ENCODE assay signal across 8 cellular contexts in the genomic region with DNA sequence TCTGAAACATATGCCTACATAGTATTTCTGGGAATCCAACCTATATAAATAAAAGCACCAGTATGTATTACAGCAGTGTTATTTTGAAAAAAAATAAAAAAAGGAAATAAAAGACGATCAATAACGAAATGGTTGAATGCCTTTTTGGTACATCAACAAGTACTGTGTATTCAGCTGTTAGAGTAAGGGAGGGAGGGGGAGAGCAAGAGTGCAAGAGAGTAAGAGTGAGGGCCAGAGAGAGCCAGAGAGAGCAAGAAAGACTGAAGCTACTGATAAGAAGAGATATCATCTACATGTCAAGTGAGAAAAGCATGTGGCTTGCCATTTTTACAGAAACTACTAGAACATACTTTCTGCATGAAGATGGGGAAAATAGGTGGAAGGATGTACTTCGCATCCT. TPM values are rescaled to one million over a fixed set of nuclear protein-coding genes. Genes with fewer than 3 reads are reported as not detected.
DNase-seq lines count a peak whose midpoint lies in the region; ATAC-seq and TF ChIP-seq lines count a peak whose summit lies in the region.

No MANE protein-coding gene starts in this region.

- H3K4me3 ChIP-seq in neural cell (ENCODE audit: low read length) = peak overlapping the region; percentile 81

- H2AFZ ChIP-seq in neural cell (ENCODE audit: low read depth, low read length) = no peak overlapping the region

- ATAC-seq in HG03159 (IDR thresholded peaks at IDR 0.05; ENCODE audit: unreplicated experiment) (no peak), GM18873 (IDR thresholded peaks at IDR 0.05; ENCODE audit: low FRiP score, unreplicated experiment) (no peak)

- H3K27me3 ChIP-seq in neural cell (ENCODE audit: insufficient read depth, low read depth, low read length) = no peaks in the 10 kb centered on the region

- peaks cover 6% of the 10 kb centered on the region for H3K36me3 Mint-ChIP-seq in activated T-helper 1 cell treated with anti-CD3 and anti-CD28 coated beads, Interleukin-12 subunit alpha, Interleukin-12 subunit beta, Interleukin-2, Interleukin-4 antibody, amounts not matched to agents 30 ng/mL and 10 ng/mL and 1 ng/mL, durations not matched to agents 14 hours and 24 hours and 36 hours (ENCODE audit: low read depth)

- peak overlapping the region; percentile 93 for H3K4me3 Mint-ChIP-seq in activated T-helper 1 cell treated with anti-CD3 and anti-CD28 coated beads, Interleukin-12 subunit alpha, Interleukin-12 subunit beta, Interleukin-2, Interleukin-4 antibody, amounts not matched to agents 30 ng/mL and 10 ng/mL and 1 ng/mL, durations not matched to agents 14 hours and 24 hours and 36 hours

- H3K4me2 ChIP-seq in neural cell (ENCODE audit: low read length) = peak overlapping the region; percentile 44

- H3F3A ChIP-seq in neural cell (ENCODE audit: insufficient read depth, low read length, poor library complexity, severe bottlenecking) = no peaks in the 10 kb centered on the region

- H3K9me2 ChIP-seq in neural cell (ENCODE audit: insufficient read depth, low read length) = no peaks in the 10 kb centered on the region

- H3K79me2 ChIP-seq in neural cell (replicated peaks; ENCODE audit: insufficient read depth, low read length) = no peaks in the 10 kb centered on the region

- DNase-seq in NCI-H2081 (lab: John Stamatoyannopoulos, UW) = peak; percentile 31 to 60
- DNase-seq in NCI-H2081 treated with DMSO at 0.1 percent for 48 hours (lab: John Stamatoyannopoulos, UW) = no peak
- DNase-seq in NCI-H146 treated with DMSO at 0.1 percent for 48 hours (lab: John Stamatoyannopoulos, UW; ENCODE audit: unreplicated experiment) = peak; percentile 59
- DNase-seq in activated T-helper 1 cell treated with anti-CD3 and anti-CD28 coated beads, Interleukin-12 subunit alpha, Interleukin-12 subunit beta, Interleukin-2, Interleukin-4 antibody, amounts not matched to agents 30 ng/mL and 10 ng/mL and 1 ng/mL, durations not matched to agents 14 hours and 24 hours and 36 hours (ENCODE audit: low spot score) = no peak
- DNase-seq in iPS-NIHi11 (ENCODE audit: low spot score) = no peak

- H3K9me3 ChIP-seq in neural cell (ENCODE audit: low read length) = no peaks in the 10 kb centered on the region

- no peaks in the 10 kb centered on the region for H3K9me3 Mint-ChIP-seq in activated T-helper 1 cell treated with anti-CD3 and anti-CD28 coated beads, Interleukin-12 subunit alpha, Interleukin-12 subunit beta, Interleukin-2, Interleukin-4 antibody, amounts not matched to agents 30 ng/mL and 10 ng/mL and 1 ng/mL, durations not matched to agents 14 hours and 24 hours and 36 hours

- no peaks in the 10 kb centered on the region for H3K36me3 ChIP-seq in neural cell (ENCODE audit: insufficient read depth, low read length)

- intact Hi-C loops in activated T-helper 1 cell treated with anti-CD3 and anti-CD28 coated beads, Interleukin-12 subunit alpha, Interleukin-12 subunit beta, Interleukin-2, Interleukin-4 antibody, amounts not matched to agents 30 ng/mL and 10 ng/mL and 1 ng/mL, durations not matched to agents 14 hours and 24 hours and 36 hours (cut with micrococcal nuclease) = no loop called here

- no peaks in the 10 kb centered on the region for H4K20me1 ChIP-seq in neural cell (ENCODE audit: insufficient read depth)

- no peak for TF ChIP-seq EP300 in neural cell (conservative IDR thresholded peaks at IDR 0.05; ENCODE audit: poor library complexity, severe bottlenecking)

- no peak overlapping the region for H3K9ac ChIP-seq in neural cell (ENCODE audit: low read length)

- H3K4me1 Mint-ChIP-seq in activated T-helper 1 cell treated with anti-CD3 and anti-CD28 coated beads, Interleukin-12 subunit alpha, Interleukin-12 subunit beta, Interleukin-2, Interleukin-4 antibody, amounts not matched to agents 30 ng/mL and 10 ng/mL and 1 ng/mL, durations not matched to agents 14 hours and 24 hours and 36 hours (ENCODE audit: low read depth) = peaks cover 27% of the 10 kb centered on the region

- peaks cover 2% of the 10 kb centered on the region for H3K27me3 Mint-ChIP-seq in activated T-helper 1 cell treated with anti-CD3 and anti-CD28 coated beads, Interleukin-12 subunit alpha, Interleukin-12 subunit beta, Interleukin-2, Interleukin-4 antibody, amounts not matched to agents 30 ng/mL and 10 ng/mL and 1 ng/mL, durations not matched to agents 14 hours and 24 hours and 36 hours (ENCODE audit: insufficient read depth)

- TF ChIP-seq RAD21 in neural cell (conservative IDR thresholded peaks at IDR 0.05) = no peak

- no peak overlapping the region for H3K27ac Mint-ChIP-seq in activated T-helper 1 cell treated with anti-CD3 and anti-CD28 coated beads, Interleukin-12 subunit alpha, Interleukin-12 subunit beta, Interleukin-2, Interleukin-4 antibody, amounts not matched to agents 30 ng/mL and 10 ng/mL and 1 ng/mL, durations not matched to agents 14 hours and 24 hours and 36 hours

- H3K27ac ChIP-seq in neural cell (ENCODE audit: low read length) = no peak overlapping the region

- no peak for TF ChIP-seq CTCF in neural cell (IDR thresholded peaks at IDR 0.05; ENCODE audit: poor library complexity, severe bottlenecking)

TF ChIP-seq in neural cell, 6 proteins besides CTCF, POLR2A, EP300 and RAD21:
- TF ChIP-seq, protein P1, sequence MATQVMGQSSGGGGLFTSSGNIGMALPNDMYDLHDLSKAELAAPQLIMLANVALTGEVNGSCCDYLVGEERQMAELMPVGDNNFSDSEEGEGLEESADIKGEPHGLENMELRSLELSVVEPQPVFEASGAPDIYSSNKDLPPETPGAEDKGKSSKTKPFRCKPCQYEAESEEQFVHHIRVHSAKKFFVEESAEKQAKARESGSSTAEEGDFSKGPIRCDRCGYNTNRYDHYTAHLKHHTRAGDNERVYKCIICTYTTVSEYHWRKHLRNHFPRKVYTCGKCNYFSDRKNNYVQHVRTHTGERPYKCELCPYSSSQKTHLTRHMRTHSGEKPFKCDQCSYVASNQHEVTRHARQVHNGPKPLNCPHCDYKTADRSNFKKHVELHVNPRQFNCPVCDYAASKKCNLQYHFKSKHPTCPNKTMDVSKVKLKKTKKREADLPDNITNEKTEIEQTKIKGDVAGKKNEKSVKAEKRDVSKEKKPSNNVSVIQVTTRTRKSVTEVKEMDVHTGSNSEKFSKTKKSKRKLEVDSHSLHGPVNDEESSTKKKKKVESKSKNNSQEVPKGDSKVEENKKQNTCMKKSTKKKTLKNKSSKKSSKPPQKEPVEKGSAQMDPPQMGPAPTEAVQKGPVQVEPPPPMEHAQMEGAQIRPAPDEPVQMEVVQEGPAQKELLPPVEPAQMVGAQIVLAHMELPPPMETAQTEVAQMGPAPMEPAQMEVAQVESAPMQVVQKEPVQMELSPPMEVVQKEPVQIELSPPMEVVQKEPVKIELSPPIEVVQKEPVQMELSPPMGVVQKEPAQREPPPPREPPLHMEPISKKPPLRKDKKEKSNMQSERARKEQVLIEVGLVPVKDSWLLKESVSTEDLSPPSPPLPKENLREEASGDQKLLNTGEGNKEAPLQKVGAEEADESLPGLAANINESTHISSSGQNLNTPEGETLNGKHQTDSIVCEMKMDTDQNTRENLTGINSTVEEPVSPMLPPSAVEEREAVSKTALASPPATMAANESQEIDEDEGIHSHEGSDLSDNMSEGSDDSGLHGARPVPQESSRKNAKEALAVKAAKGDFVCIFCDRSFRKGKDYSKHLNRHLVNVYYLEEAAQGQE (IDR thresholded peaks at IDR 0.05; ENCODE audit: borderline replicate concordance) = no peak
- TF ChIP-seq MXI1 (conservative IDR thresholded peaks at IDR 0.05; ENCODE audit: poor library complexity, severe bottlenecking) (no peak), POLR2AphosphoS5 (IDR thresholded peaks at IDR 0.05) (no peak), SMC3 (conservative IDR thresholded peaks at IDR 0.05; ENCODE audit: poor library complexity) (no peak), EZH2 (IDR thresholded peaks at IDR 0.05; ENCODE audit: borderline replicate concordance, insufficient read depth, low read length, poor library complexity, severe bottlenecking) (no peak), TAF1 (IDR thresholded peaks at IDR 0.05; ENCODE audit: low read depth) (no peak)

RNA-seq across cellular contexts. Expression of a gene that starts 1.8 kb away (rescaled TPM):
- 4.4 and 4.5 TPM in 2 replicates for total RNA-seq in activated T-helper 1 cell treated with anti-CD3 and anti-CD28 coated beads, Interleukin-12 subunit alpha, Interleukin-12 subunit beta, Interleukin-2, Interleukin-4 antibody, amounts not matched to agents 30 ng/mL and 10 ng/mL and 1 ng/mL, durations not matched to agents 14 hours and 24 hours and 36 hours
- polyA plus RNA-seq in neural cell = 11.9 and 15.6 TPM in 2 replicates
- 18.7 and 21.5 TPM in 2 replicates for polyA minus RNA-seq in neural cell

Comparison
In these comparisons a context has a peak if more than half of its experiments do, and no peak if none do; other contexts are left out.
1. DNase-seq: peak in NCI-H2081 (2 of 2) and NCI-H146 treated with DMSO at 0.1 percent for 48 hours (single experiment); none in NCI-H2081 treated with DMSO at 0.1 percent for 48 hours (single experiment), activated T-helper 1 cell treated with anti-CD3 and anti-CD28 coated beads, Interleukin-12 subunit alpha, Interleukin-12 subunit beta, Interleukin-2, Interleukin-4 antibody, amounts not matched to agents 30 ng/mL and 10 ng/mL and 1 ng/mL, durations not matched to agents 14 hours and 24 hours and 36 hours (single experiment) and iPS-NIHi11 (single experiment).